Comparison of ENCODE assay signal across 13 cellular contexts in the genomic region with DNA sequence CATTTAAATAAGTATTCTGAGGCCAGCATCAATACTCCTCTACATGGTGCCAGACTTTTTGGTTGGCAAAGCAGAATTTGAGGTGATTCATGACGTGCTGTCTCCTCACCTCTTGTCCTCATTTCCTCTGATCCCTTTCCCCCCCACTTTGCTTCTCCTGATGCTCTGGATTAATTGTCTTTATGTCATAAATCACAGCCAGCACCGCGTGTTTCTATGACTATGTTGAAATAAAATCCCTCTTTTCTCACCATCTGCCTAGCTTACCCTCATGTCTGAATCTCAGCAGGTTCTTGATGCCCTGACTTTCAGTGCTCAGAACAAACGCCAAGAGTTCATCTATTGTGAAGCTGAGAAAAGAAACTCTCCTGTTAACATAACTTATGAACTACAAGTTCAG. TPM values are rescaled to one million over a fixed set of nuclear protein-coding genes. Genes with fewer than 3 reads are reported as not detected.
DNase-seq lines count a peak whose midpoint lies in the region; TF ChIP-seq lines count a peak whose summit lies in the region.
"Had no signal": no experiment of that assay in that cellular context is flagged by ENCODE, and none has a peak within 500 bp of the region (broad histone marks: within the 10 kb centered on the region; RNA-seq: fewer than 3 reads in every experiment).

No MANE protein-coding gene starts in this region.

- POLR2A ChIA-PET in HEK293T (lab: Yijun Ruan, JAX) (no interaction called here), RWPE1 (lab: Yijun Ruan, JAX; ENCODE audit: low non-redundant PET) (no interaction called here)

- peak overlapping the region; percentile 21; the same call in 1 of the 2 replicates for H3K27ac ChIP-seq in WERI-Rb-1
- H3K27ac ChIP-seq in colonic mucosa, result no peak overlapping the region
- H3K27ac ChIP-seq in RWPE1, result no peak overlapping the region
- no peak overlapping the region for H3K27ac ChIP-seq in coronary artery

- no peaks in the 10 kb centered on the region for H3K4me1 ChIP-seq in colonic mucosa
- H3K4me1 ChIP-seq: Caco-2 had no signal

- H3K9ac ChIP-seq in colonic mucosa (ENCODE audit: low read depth in 2 of 2, low read length in 2 of 2), result no peak overlapping the region

- H3K9me3 Mint-ChIP-seq in nephron, result peaks cover 2% of the 10 kb centered on the region
- H3K9me3 Mint-ChIP-seq: CD8-positive, alpha-beta T cell; GM23338 had no signal

- H3K36me3 Mint-ChIP-seq in nephron (ENCODE audit: low read depth), result no peaks in the 10 kb centered on the region
- H3K36me3 Mint-ChIP-seq: CD14-positive monocyte; CD8-positive, alpha-beta T cell had no signal

- no peaks in the 10 kb centered on the region for H3K9me3 ChIP-seq in WERI-Rb-1 (ENCODE audit: severe bottlenecking)
- no peaks in the 10 kb centered on the region for H3K9me3 ChIP-seq in colonic mucosa
- H3K9me3 ChIP-seq: Caco-2 had no signal

- H3K36me3 ChIP-seq in WERI-Rb-1 (no peaks in the 10 kb centered on the region), colonic mucosa (no peaks in the 10 kb centered on the region)

- H3K27me3 ChIP-seq in WERI-Rb-1 (ENCODE audit: insufficient read depth, low read depth, severe bottlenecking) (no peaks in the 10 kb centered on the region), colonic mucosa (no peaks in the 10 kb centered on the region)

- H3K4me1 Mint-ChIP-seq in nephron, result peaks cover 22% of the 10 kb centered on the region
- H3K4me1 Mint-ChIP-seq: CD14-positive monocyte had no signal

- intact Hi-C loops in colonic mucosa (cut with DNase I), result no loop called here

- peaks cover 3% of the 10 kb centered on the region for H3K27me3 Mint-ChIP-seq in nephron (ENCODE audit: low read depth)

- CTCF ChIA-PET in HEK293T (lab: Yijun Ruan, JAX) (no interaction called here), RWPE1 (lab: Yijun Ruan, JAX) (no interaction called here)

- H3K27ac Mint-ChIP-seq in nephron, result peak overlapping the region; percentile 78 to 91 (median 89)
- H3K27ac Mint-ChIP-seq: CD14-positive monocyte; CD8-positive, alpha-beta T cell; GM23338 had no signal

- no peak overlapping the region for H3K4me3 ChIP-seq in WERI-Rb-1 (ENCODE audit: low read depth, low read length)
- no peak overlapping the region for H3K4me3 ChIP-seq in colonic mucosa
- H3K4me3 ChIP-seq in coronary artery, result no peak overlapping the region
- H3K4me3 ChIP-seq: GM23338 had no signal

- TF ChIP-seq CTCF in WERI-Rb-1 (IDR thresholded peaks at IDR 0.05; ENCODE audit: low read depth, low read length) (no peak), nephron (IDR thresholded peaks at IDR 0.05; ENCODE audit: unreplicated experiment in 3 of 3) (no peak), colonic mucosa (IDR thresholded peaks at IDR 0.05) (no peak), RWPE1 (conservative IDR thresholded peaks at IDR 0.05; ENCODE audit: low read depth) (no peak), coronary artery (IDR thresholded peaks at IDR 0.05) (no peak)

- peak overlapping the region in 2 of 3 experiments; percentile 1 to 7 for H3K4me3 Mint-ChIP-seq in nephron
- H3K4me3 Mint-ChIP-seq: CD14-positive monocyte; CD8-positive, alpha-beta T cell; GM23338 had no signal

- DNase-seq in HEK293T (ENCODE audit: extremely low spot score) (no peak), NCI-H524 (lab: John Stamatoyannopoulos, UW) (peak; percentile 44 to 87), WERI-Rb-1 (peak; percentile 53), colonic mucosa (no peak), SKM-1 treated with dmso at 0.1 percent for 144 hours (lab: John Stamatoyannopoulos, UW; ENCODE audit: unreplicated experiment) (no peak), RWPE1 (ENCODE audit: low spot score) (no peak), coronary artery (ENCODE audit: low spot score) (no peak)
- DNase-seq: Caco-2; CD8-positive, alpha-beta T cell; H7 had no signal

TF ChIP-seq in HEK293T, 16 proteins besides CTCF, POLR2A, EP300 and RAD21:
- no peak for TF ChIP-seq FOXM1 (IDR thresholded peaks at IDR 0.05; ENCODE audit: borderline replicate concordance)
- peak; percentile 53; the same call in 1 of the 2 replicates for TF ChIP-seq PKNOX1 (IDR thresholded peaks at IDR 0.05)
- TF ChIP-seq FOXA1 (IDR thresholded peaks at IDR 0.05), result no peak
TF ChIP-seq in HEK293T: peak in this region for 1.

RNA-seq across cellular contexts. Expression of gene PTPRG, which starts 19.7 kb away (rescaled TPM):
- 10 to 100 TPM; 26.0 to 26.3 TPM for total RNA-seq in colonic mucosa
- total RNA-seq: CD8-positive, alpha-beta T cell had no signal

Comparison
In these comparisons a context has a peak if more than half of its experiments do, and no peak if none do; other contexts are left out.
1. DNase-seq: peak in NCI-H524 (2 of 2) and WERI-Rb-1 (single experiment); none in HEK293T (single experiment), colonic mucosa (single experiment), SKM-1 treated with dmso at 0.1 percent for 144 hours (single experiment), RWPE1 (single experiment) and coronary artery (single experiment).